8 cellular contexts compared by ENCODE assay signal in the genomic region with DNA sequence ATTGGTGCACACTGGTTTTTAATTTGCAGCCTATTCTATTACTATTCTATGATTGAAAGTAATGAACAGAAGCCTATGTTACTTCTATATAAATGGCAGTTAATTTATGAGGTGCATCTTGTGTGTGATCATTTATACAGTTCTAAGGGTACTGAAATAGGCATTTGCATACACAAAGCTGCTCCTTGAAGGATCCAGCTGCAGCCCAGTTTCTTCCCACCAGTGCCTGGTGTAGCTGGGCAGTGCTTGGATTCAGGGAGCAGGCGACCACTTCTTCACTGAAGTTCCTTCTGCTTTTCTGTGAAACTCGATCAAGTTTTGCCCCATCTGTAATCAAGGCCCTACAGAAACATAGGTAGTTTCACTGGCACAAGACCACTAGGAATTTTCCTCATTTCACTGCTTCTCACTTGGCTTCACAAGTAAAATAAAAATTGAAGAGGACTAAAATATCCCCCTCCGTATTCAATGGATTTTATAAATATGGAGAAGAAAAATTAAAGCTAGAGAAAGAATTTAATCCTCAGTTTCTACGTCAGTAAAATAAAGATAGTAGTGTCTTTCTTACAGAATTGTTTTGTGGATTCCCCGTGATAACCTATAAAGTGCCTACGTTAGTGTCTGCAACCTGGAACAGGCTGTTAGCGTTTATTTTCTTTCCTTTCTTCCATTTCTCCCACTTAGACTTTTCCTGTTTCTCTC. TPM values are rescaled to one million over a fixed set of nuclear protein-coding genes. Genes with fewer than 3 reads are reported as not detected.
DNase-seq lines count a peak whose midpoint lies in the region; ATAC-seq, FAIRE-seq and TF ChIP-seq lines count a peak whose summit lies in the region.

No MANE protein-coding gene starts in this region.

- no peak for FAIRE-seq in endothelial cell of umbilical vein (lab: Jason Lieb, UNC)

- no peak overlapping the region for H4K91ac ChIP-seq in trophoblast cell (ENCODE audit: low read depth, low read length)

- TF ChIP-seq CTCF in GM23338 (conservative IDR thresholded peaks at IDR 0.05; ENCODE audit: low read depth in 2 of 2) (no peak), RWPE2 (IDR thresholded peaks at IDR 0.05; ENCODE audit: poor library complexity, severe bottlenecking) (no peak), endothelial cell of umbilical vein (IDR thresholded peaks at IDR 0.05; ENCODE audit: extremely low read depth in 1 of 2, insufficient read depth in 1 of 2, low read depth in 1 of 2, low read length in 2 of 2) (no peak)

- no peak overlapping the region for H4K12ac ChIP-seq in trophoblast cell (ENCODE audit: low read depth, low read length)

- 0 out of 2 replicates have a peak overlapping the region, but pooled peaks have one; percentile 32 for H2AFZ ChIP-seq in GM23338
- H2AFZ ChIP-seq in endothelial cell of umbilical vein (ENCODE audit: low read depth, low read length), result no peak overlapping the region
- no peak overlapping the region for H2AFZ ChIP-seq in trophoblast cell (ENCODE audit: insufficient read depth, low read length, poor library complexity)

- H3K23ac ChIP-seq in trophoblast cell (ENCODE audit: low read length), result no peak overlapping the region

- BruUV-seq in endothelial cell of umbilical vein (replicated peaks; lab: Mats Ljungman, UMichigan), result no TSS peak

- H3K4ac ChIP-seq in trophoblast cell (ENCODE audit: low read depth, low read length), result no peak overlapping the region

- H3K27ac Mint-ChIP-seq in GM23338, result no peak overlapping the region

- H3K27ac ChIP-seq in GM23338 (ENCODE audit: low read depth) (no peak overlapping the region), RWPE2 (ENCODE audit: poor library complexity, severe bottlenecking) (peak overlapping the region; percentile 62), endothelial cell of umbilical vein (ENCODE audit: insufficient read depth, low read depth, low read length) (peak overlapping the region; percentile 62), trophoblast cell (ENCODE audit: low read depth, low read length) (no peak overlapping the region)

- ATAC-seq in GM23338 (no peak), RWPE2 (ENCODE audit: low read depth) (no peak), HG03025 (IDR thresholded peaks at IDR 0.05; ENCODE audit: low FRiP score, unreplicated experiment) (no peak)

- CTCF ChIA-PET in endothelial cell of umbilical vein (lab: Charles Lee), result interaction anchor here (0.7 to 3.3 kb wide), 18 partner anchors 15 to 249 kb away, joined by 3 to 51 read pairs (median 4); no protein-coding TSS in a partner anchor

- H3K4me3 ChIP-seq in GM23338, result no peak overlapping the region
- no peak overlapping the region for H3K4me3 ChIP-seq in RWPE2 (ENCODE audit: severe bottlenecking)
- H3K4me3 ChIP-seq in endothelial cell of umbilical vein (replicated peaks in 1 of 3; ENCODE audit: insufficient read depth in 1 of 3, low read depth in 1 of 3, low read length in 3 of 3), result peak overlapping the region in 1 of 3 experiments; percentile 53
- H3K4me3 ChIP-seq in trophoblast cell (ENCODE audit: low read depth, low read length), result no peak overlapping the region
- no peak overlapping the region for H3K4me3 ChIP-seq in H7 (ENCODE audit: insufficient read depth, low read depth, low read length)

- no peak overlapping the region for H2BK5ac ChIP-seq in trophoblast cell (ENCODE audit: low read depth, low read length, poor library complexity)

- WGBS in trophoblast cell (ENCODE audit: extremely low coverage, insufficient coverage, insufficient read length), result no CpG with 5 or more reads among the region's 7 CpGs

- DNase-seq in GM23338 (ENCODE audit: low spot score), result no peak
- no peak for DNase-seq in RWPE2 (ENCODE audit: low spot score)
- DNase-seq in endothelial cell of umbilical vein (ENCODE audit: low read depth, low spot score), result peak; percentile 60
- DNase-seq in trophoblast cell, result no peak
- DNase-seq in H7, result no peak
- DNase-seq in activated CD8-positive, alpha-beta memory T cell treated with anti-CD3 and anti-CD28 coated beads, Interleukin-2, amount 50 U/mL, for 4 hours, result no peak
- no peak for DNase-seq in NCI-H1092 (lab: John Stamatoyannopoulos, UW)

- no peaks in the 10 kb centered on the region for H3K27me3 ChIP-seq in GM23338 (ENCODE audit: insufficient read depth)
- no peaks in the 10 kb centered on the region for H3K27me3 ChIP-seq in RWPE2 (ENCODE audit: insufficient read depth, poor library complexity, severe bottlenecking)
- H3K27me3 ChIP-seq in endothelial cell of umbilical vein (ENCODE audit: control insufficient read depth in 2 of 2, insufficient read depth in 2 of 2, low read length in 2 of 2), result no peaks in the 10 kb centered on the region
- no peaks in the 10 kb centered on the region for H3K27me3 ChIP-seq in trophoblast cell (ENCODE audit: insufficient read depth, low read length)
- H3K27me3 ChIP-seq in H7 (ENCODE audit: control insufficient read depth, insufficient read depth, low read length), result no peaks in the 10 kb centered on the region

- peaks cover 5% of the 10 kb centered on the region for H3K27me3 Mint-ChIP-seq in GM23338 (ENCODE audit: insufficient read depth, low read depth, poor library complexity)

- H3K4me1 ChIP-seq in GM23338 (ENCODE audit: insufficient read depth) (peaks cover 7% of the 10 kb centered on the region; the same call in 1 of the 2 replicates), RWPE2 (ENCODE audit: insufficient read depth, poor library complexity, severe bottlenecking) (peaks cover 21% of the 10 kb centered on the region), endothelial cell of umbilical vein (ENCODE audit: control insufficient read depth, extremely low read depth, insufficient read depth, low read length) (peaks cover 60% of the 10 kb centered on the region), trophoblast cell (ENCODE audit: control insufficient read depth in 1 of 2, insufficient read depth in 2 of 2, low read length in 2 of 2) (peaks cover 6 to 9% of the 10 kb centered on the region in 2 experiments)

- H3K36me3 ChIP-seq in GM23338 (ENCODE audit: insufficient read depth) (no peaks in the 10 kb centered on the region), RWPE2 (ENCODE audit: low read depth) (0 out of 2 replicates have a peak, but pooled peaks cover 7% of the 10 kb centered on the region), endothelial cell of umbilical vein (ENCODE audit: control insufficient read depth in 2 of 2, extremely low read depth in 1 of 2, insufficient read depth in 2 of 2, low read length in 2 of 2) (no peaks in the 10 kb centered on the region), trophoblast cell (ENCODE audit: control insufficient read depth in 1 of 2, insufficient read depth in 2 of 2, low read length in 2 of 2) (peaks cover 0 to 4% of the 10 kb centered on the region in 2 experiments), H7 (replicated peaks; ENCODE audit: control insufficient read depth, insufficient read depth, low read length) (peaks cover 1% of the 10 kb centered on the region)

- H3K4me2 ChIP-seq in GM23338 (no peak overlapping the region), endothelial cell of umbilical vein (ENCODE audit: insufficient read depth, low read length) (peak overlapping the region; percentile 87), trophoblast cell (ENCODE audit: low read length) (no peak overlapping the region)

- H2AK5ac ChIP-seq in trophoblast cell (ENCODE audit: low read length), result no peak overlapping the region

- H3K9ac ChIP-seq in endothelial cell of umbilical vein (replicated peaks; ENCODE audit: extremely low read depth, insufficient read depth, low read length) (peak overlapping the region; percentile 53), trophoblast cell (ENCODE audit: low read length) (no peak overlapping the region)

- peaks cover 39% of the 10 kb centered on the region for H3K4me1 Mint-ChIP-seq in GM23338

- no peak for TF ChIP-seq POLR2A in endothelial cell of umbilical vein (IDR thresholded peaks at IDR 0.05; ENCODE audit: low read depth, low read length)

- H4K20me1 ChIP-seq in GM23338 (replicated peaks; ENCODE audit: insufficient read depth) (no peaks in the 10 kb centered on the region; the same call in 1 of the 2 replicates), endothelial cell of umbilical vein (replicated peaks; ENCODE audit: control insufficient read depth, extremely low read depth, insufficient read depth, low read length) (no peaks in the 10 kb centered on the region)

- no peaks in the 10 kb centered on the region for H3K9me2 ChIP-seq in GM23338 (ENCODE audit: insufficient read depth)

- intact Hi-C loops in endothelial cell of umbilical vein (cut with micrococcal nuclease), result loop anchor here (1.0 to 5.0 kb wide), 6 partner anchors 15 to 357 kb away; a partner anchor contains a TSS

- H2BK12ac ChIP-seq in trophoblast cell (ENCODE audit: low read length), result no peak overlapping the region

- peaks cover 8% of the 10 kb centered on the region for H3K36me3 Mint-ChIP-seq in GM23338 (ENCODE audit: low read depth)

- peaks cover 9% of the 10 kb centered on the region for H3K79me1 ChIP-seq in trophoblast cell (ENCODE audit: low read length)

- no peaks in the 10 kb centered on the region for H3K9me3 ChIP-seq in RWPE2 (ENCODE audit: severe bottlenecking)
- no peaks in the 10 kb centered on the region for H3K9me3 ChIP-seq in endothelial cell of umbilical vein (replicated peaks; ENCODE audit: control insufficient read depth, insufficient read depth, low read length)
- H3K9me3 ChIP-seq in trophoblast cell (ENCODE audit: insufficient read depth, low read depth, low read length), result no peaks in the 10 kb centered on the region

- peak overlapping the region; percentile 53 for H2BK120ac ChIP-seq in trophoblast cell (ENCODE audit: insufficient read depth, low read length, poor library complexity)

- H3K9me3 Mint-ChIP-seq in GM23338, result no peaks in the 10 kb centered on the region

- no peak overlapping the region for H4K8ac ChIP-seq in trophoblast cell (ENCODE audit: low read depth, low read length)

- H3F3A ChIP-seq in GM23338 (replicated peaks; ENCODE audit: low read depth), result 0 out of 2 replicates have a peak, but pooled peaks cover 9% of the 10 kb centered on the region

- H3K14ac ChIP-seq in trophoblast cell (ENCODE audit: low read length), result no peak overlapping the region

- H3K79me2 ChIP-seq in GM23338 (replicated peaks; ENCODE audit: insufficient read depth), result peaks cover 17% of the 10 kb centered on the region
- peaks cover 28% of the 10 kb centered on the region for H3K79me2 ChIP-seq in endothelial cell of umbilical vein (ENCODE audit: control insufficient read depth, insufficient read depth, low read length)
- H3K79me2 ChIP-seq in trophoblast cell (ENCODE audit: control insufficient read depth, insufficient read depth, low read length, poor library complexity), result peaks cover 5% of the 10 kb centered on the region

- POLR2A ChIA-PET in endothelial cell of umbilical vein (lab: Charles Lee), result interaction anchor here (1.2 to 1.3 kb wide), 2 partner anchors 231 to 233 kb away, joined by 3 to 8 read pairs; a partner anchor contains a TSS

- dilution Hi-C loops in endothelial cell of umbilical vein (cut with MboI; ENCODE audit: extremely low pct_ligation_motif_present, low sequenced_read_pairs), result no loop called here

- H3K4me3 Mint-ChIP-seq in GM23338, result no peak overlapping the region

- H3K9me1 ChIP-seq in endothelial cell of umbilical vein (replicated peaks; ENCODE audit: control insufficient read depth, extremely low read depth, insufficient read depth, low read length), result no peaks in the 10 kb centered on the region

- H3K18ac ChIP-seq in trophoblast cell (ENCODE audit: low read length), result no peak overlapping the region

RNA-seq across cellular contexts. Expression of a gene that starts 1.7 kb away (rescaled TPM):
- 10.5 and 10.8 TPM in 2 replicates for total RNA-seq in GM23338 (2014; rRNA removed; shearing (Covaris generic))
- polyA plus RNA-seq in GM23338 (2016; fragmentation: Nextera tagmentation; extraction: Ambion mirVana), result 9.0 and 10.1 TPM in 2 replicates
- total RNA-seq in endothelial cell of umbilical vein, result 21.8 and 24.4 TPM in 2 replicates
- polyA plus RNA-seq in endothelial cell of umbilical vein, result 11.1 and 14.7 TPM in 2 replicates
- 12.0 and 13.7 TPM in 2 replicates for polyA plus RNA-seq in endothelial cell of umbilical vein (2011; cell fraction: cytosol; rRNA removed)
- polyA plus RNA-seq in endothelial cell of umbilical vein (2011; cell fraction: nucleus; rRNA removed), result 45.1 and 51.0 TPM in 2 replicates
- polyA plus RNA-seq in endothelial cell of umbilical vein (2012), result 23.9 and 25.0 TPM in 2 replicates
- 23.8 and 28.8 TPM in 2 replicates for polyA minus RNA-seq in endothelial cell of umbilical vein
- 22.9 TPM for polyA minus RNA-seq in endothelial cell of umbilical vein (2011; cell fraction: cytosol; rRNA and poly(A)+ RNA removed)
- 29.2 and 30.8 TPM in 2 replicates for polyA minus RNA-seq in endothelial cell of umbilical vein (2011; cell fraction: nucleus; rRNA and poly(A)+ RNA removed)
- polyA plus RNA-seq in trophoblast cell (2013), result 15.7 and 16.3 TPM in 2 replicates
- total RNA-seq in H7 (2014; rRNA removed; shearing (Covaris generic)), result 10.8 and 11.8 TPM in 2 replicates

Comparison
In these comparisons a context has a peak if more than half of its experiments do, and no peak if none do; other contexts are left out.
1. H3K27ac ChIP-seq: peak in RWPE2 (single experiment) and endothelial cell of umbilical vein (single experiment); none in GM23338 (single experiment) and trophoblast cell (single experiment).